In genomic region chr11:58503361-58503856, GRCh38 we compare ENCODE assay signal across 14 cellular contexts. TPM values are rescaled to one million over a fixed set of nuclear protein-coding genes. Genes with fewer than 3 reads are reported as not detected.
DNase-seq lines count a peak whose midpoint lies in the region; ATAC-seq and TF ChIP-seq lines count a peak whose summit lies in the region.
"Had no signal": no experiment of that assay in that cellular context is flagged by ENCODE, and none has a peak within 500 bp of the region (broad histone marks: within the 10 kb centered on the region; RNA-seq: fewer than 3 reads in every experiment).

No MANE protein-coding gene starts in this region.

- TF ChIP-seq CTCF in adrenal gland (IDR thresholded peaks at IDR 0.05), result no peak

- no peaks in the 10 kb centered on the region for H3K27me3 ChIP-seq in adrenal gland

- ATAC-seq in GM18909 (IDR thresholded peaks at IDR 0.05; ENCODE audit: poor library complexity, unreplicated experiment) (peak; percentile 97), GM21723 (IDR thresholded peaks at IDR 0.05; ENCODE audit: unreplicated experiment) (peak; percentile 93), HG03159 (IDR thresholded peaks at IDR 0.05; ENCODE audit: unreplicated experiment) (peak; percentile 97)

- no peaks in the 10 kb centered on the region for H3K9me3 ChIP-seq in adrenal gland (replicated peaks in 1 of 3)

- H3K27ac ChIP-seq in caudate nucleus (ENCODE audit: low read depth, low read length), result no peak overlapping the region
- H3K27ac ChIP-seq in adrenal gland, result no peak overlapping the region

- WGBS in adrenal gland, 4 donors, result 75 to 85% (median 78%) methylated on average over 4 of the region's 4 CpGs

- no peak for TF ChIP-seq POLR2A in adrenal gland (IDR thresholded peaks at IDR 0.05)

- H3K36me3 ChIP-seq in adrenal gland (replicated peaks in 1 of 2), result no peaks in the 10 kb centered on the region

- DNase-seq in kidney tubule cell (ENCODE audit: low spot score) (peak; percentile 65), NCI-H1048 (lab: John Stamatoyannopoulos, UW) (no peak), KBM-7 (no peak), caudate nucleus (lab: John Stamatoyannopoulos, UW) (no peak), adrenal gland (no peak)
- DNase-seq: activated CD4-positive, alpha-beta T cell treated with anti-CD3 and anti-CD28 coated beads, Interleukin-2, amount 50 U/mL, for 4 hours; Calu3; H7; NCI-H1092; stimulated activated CD4-positive, alpha-beta T cell treated with anti-CD3 and anti-CD28 coated beads, Interleukin-2, amount 100 ng/mL, for 24 hours had no signal

- H3K4me1 ChIP-seq in adrenal gland (replicated peaks in 1 of 2), result no peaks in the 10 kb centered on the region

- intact Hi-C loops in adrenal gland (cut with DNase I), result no loop called here

- no peak overlapping the region for H3K4me3 ChIP-seq in adrenal gland

- in situ Hi-C loops in KBM-7 (cut with MboI; ENCODE audit: low pct_unique_long_range_greater_than_20kb, low sequenced_read_pairs), result loop anchor here (25.0 kb wide), 1 partner anchor 1166 kb away; the partner anchor contains the start of genes P2RX3 and SSRP1

RNA-seq across cellular contexts. Expression of gene OR5B21, which starts 4.5 kb away (rescaled TPM):
- total RNA-seq in adrenal gland, result not detected
- not detected for polyA plus RNA-seq in adrenal gland
- total RNA-seq: Calu3, epithelial cell of proximal tubule, H7 had no signal
